In the genomic region with DNA sequence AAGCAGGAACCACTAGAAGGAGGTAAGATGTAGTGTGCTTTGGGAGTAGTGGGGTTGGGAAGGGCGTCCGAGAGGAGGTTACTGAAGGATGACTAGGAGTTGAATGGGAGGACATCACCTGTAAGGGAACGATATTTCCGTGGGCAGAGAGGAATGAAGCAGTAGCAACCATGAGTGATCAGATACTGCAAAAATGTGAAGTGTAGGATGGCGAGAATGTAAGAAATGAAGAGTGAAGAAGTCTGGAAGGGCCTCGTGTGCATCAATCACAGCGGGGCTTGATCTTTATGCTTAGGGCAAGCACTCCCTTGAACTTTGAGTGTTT, we compare ENCODE assay signal across 8 cellular contexts. TPM values are rescaled to one million over a fixed set of nuclear protein-coding genes. Genes with fewer than 3 reads are reported as not detected.
DNase-seq lines count a peak whose midpoint lies in the region; ATAC-seq, FAIRE-seq and TF ChIP-seq lines count a peak whose summit lies in the region.

No MANE protein-coding gene starts in this region.

- peaks cover 27% of the 10 kb centered on the region for H3K36me3 Mint-ChIP-seq in activated T-cell treated with anti-CD3 and anti-CD28 coated beads, Interleukin-2, amount 50 U/mL, for 4 hours (ENCODE audit: insufficient read depth)

- H4K20me1 ChIP-seq in K562 (replicated peaks; ENCODE audit: control insufficient read depth, insufficient read depth, low read length), result peaks cover 38% of the 10 kb centered on the region

- H3K4me1 Mint-ChIP-seq in activated T-cell treated with anti-CD3 and anti-CD28 coated beads, Interleukin-2, amount 50 U/mL, for 4 hours (ENCODE audit: low read depth), result peaks cover 49% of the 10 kb centered on the region

- no peaks in the 10 kb centered on the region for H3K27me3 Mint-ChIP-seq in activated T-cell treated with anti-CD3 and anti-CD28 coated beads, Interleukin-2, amount 50 U/mL, for 4 hours (ENCODE audit: low read depth)

- peaks cover 3% of the 10 kb centered on the region for H3K79me1 ChIP-seq in mesenchymal stem cell (replicated peaks; ENCODE audit: low read length, poor library complexity, severe bottlenecking)

- in situ Hi-C loops in K562 (cut with MboI), result loop anchor here (5.0 kb wide), 1 partner anchor 121 kb away; a partner anchor contains a TSS

- peak overlapping the region; percentile 42 for H3K27ac ChIP-seq in AG04450 (ENCODE audit: low read depth, low read length)
- peak overlapping the region; percentile 70; the same call in 2 of the 3 replicates for H3K27ac ChIP-seq in K562 (ENCODE audit: extremely low read depth, low read depth, low read length)
- H3K27ac ChIP-seq in mesenchymal stem cell (ENCODE audit: low read length, poor library complexity, severe bottlenecking), result peak overlapping the region; percentile 60

- no peaks in the 10 kb centered on the region for H3K9me1 ChIP-seq in K562 (ENCODE audit: control insufficient read depth, insufficient read depth, low read length)

- POLR2A ChIA-PET in AG04450 (lab: Yijun Ruan, JAX), result no interaction called here
- POLR2A ChIA-PET in K562 (lab: Yijun Ruan, JAX), result no interaction called here

- peak overlapping the region; percentile 20 to 98 for H3K23ac ChIP-seq in mesenchymal stem cell (ENCODE audit: low read length in 2 of 2)

- no peak overlapping the region for H2BK15ac ChIP-seq in mesenchymal stem cell (ENCODE audit: low read depth, poor library complexity, severe bottlenecking)

- H3K79me2 ChIP-seq in K562 (ENCODE audit: control insufficient read depth, insufficient read depth, low read length), result peaks cover 66% of the 10 kb centered on the region

- no peak overlapping the region for H2AK5ac ChIP-seq in mesenchymal stem cell (ENCODE audit: low read length, severe bottlenecking)

- TF ChIP-seq EP300 in K562 (IDR thresholded peaks at IDR 0.05; ENCODE audit: low read length), result no peak

- no peak for TF ChIP-seq POLR2A in K562 (conservative IDR thresholded peaks at IDR 0.05)

- H2BK120ac ChIP-seq in mesenchymal stem cell (ENCODE audit: low read depth, low read length), result peak overlapping the region; percentile 39

- H2BK12ac ChIP-seq in mesenchymal stem cell (ENCODE audit: low read length in 2 of 2), result peak overlapping the region in 1 of 2 experiments; percentile 91

- CTCF ChIA-PET in AG04450 (lab: Charles Lee), result interaction anchor here (0.9 to 2.2 kb wide), 2 partner anchors 51 to 197 kb away, joined by 3 to 6 read pairs; a partner anchor contains a TSS
- CTCF ChIA-PET in K562 (lab: Yijun Ruan, JAX; ENCODE audit: low intra/inter-chr PET ratio), result no interaction called here

- no peak overlapping the region for H3K4me3 Mint-ChIP-seq in activated T-cell treated with anti-CD3 and anti-CD28 coated beads, Interleukin-2, amount 50 U/mL, for 4 hours

- H3K14ac ChIP-seq in mesenchymal stem cell (ENCODE audit: low read length in 2 of 2), result peak overlapping the region in 1 of 2 experiments; percentile 92

- H3K36me3 ChIP-seq in K562 (ENCODE audit: control insufficient read depth, insufficient read depth, low read length), result peaks cover 31% of the 10 kb centered on the region
- peaks cover 11 to 30% of the 10 kb centered on the region in 2 experiments for H3K36me3 ChIP-seq in mesenchymal stem cell (ENCODE audit: control insufficient read depth in 1 of 2, insufficient read depth in 2 of 2, low read depth in 1 of 2, low read length in 2 of 2)

- peaks cover 9 to 25% of the 10 kb centered on the region in 2 experiments; a peak in 4 of 5 replicates for H3K4me1 ChIP-seq in K562 (replicated peaks in 1 of 2; ENCODE audit: control insufficient read depth in 2 of 2, insufficient read depth in 2 of 2, low read length in 2 of 2)
- H3K4me1 ChIP-seq in mesenchymal stem cell (ENCODE audit: control insufficient read depth, insufficient read depth, low read depth, low read length), result peaks cover 14% of the 10 kb centered on the region

- peak overlapping the region; percentile 77 to 91 for H3K4ac ChIP-seq in mesenchymal stem cell (ENCODE audit: low read depth in 1 of 2, low read length in 2 of 2)

- peak overlapping the region; percentile 78 to 96 for H3K18ac ChIP-seq in mesenchymal stem cell (ENCODE audit: low read depth in 1 of 2, low read length in 2 of 2)

- no peak overlapping the region for H4K8ac ChIP-seq in mesenchymal stem cell (ENCODE audit: low read length)

- TF ChIP-seq RAD21 in K562 (CRISPR knock-in tag; conservative IDR thresholded peaks at IDR 0.05 in 1 of 2, IDR thresholded peaks at IDR 0.05 in 1 of 2), result no peak

- TF ChIP-seq CTCF in AG04450 (IDR thresholded peaks at IDR 0.05; ENCODE audit: low read depth, low read length) (no peak), K562 (IDR thresholded peaks at IDR 0.05 in 2 of 3, conservative IDR thresholded peaks at IDR 0.05 in 1 of 3; ENCODE audit: insufficient read depth in 2 of 3, low read depth in 1 of 3, low read length in 3 of 3) (no peak)

- H4K91ac ChIP-seq in mesenchymal stem cell (ENCODE audit: low read length), result peak overlapping the region; percentile 60

- H3K4me2 ChIP-seq in K562 (ENCODE audit: insufficient read depth, low read length), result peak overlapping the region; percentile 99
- peak overlapping the region; percentile 72 for H3K4me2 ChIP-seq in mesenchymal stem cell (ENCODE audit: low read length, poor library complexity, severe bottlenecking)

- H3K9me3 Mint-ChIP-seq in activated T-cell treated with anti-CD3 and anti-CD28 coated beads, Interleukin-2, amount 50 U/mL, for 4 hours, result no peaks in the 10 kb centered on the region

- no TSS peak for BruUV-seq in K562 (replicated peaks; lab: Mats Ljungman, UMichigan)

- no peak for FAIRE-seq in K562 (lab: Jason Lieb, UNC)

- ATAC-seq in HG02884 (IDR thresholded peaks at IDR 0.05; ENCODE audit: unreplicated experiment), result peak; percentile 0
- no peak for ATAC-seq in K562
- ATAC-seq in HG03520 (IDR thresholded peaks at IDR 0.05; ENCODE audit: unreplicated experiment), result no peak
- ATAC-seq in activated T-cell treated with anti-CD3 and anti-CD28 coated beads, Interleukin-2, amount 50 U/mL, for 4 hours, result no peak

- peak overlapping the region; percentile 74 to 90; a peak in 3 of 4 replicates for H3K9ac ChIP-seq in K562 (ENCODE audit: insufficient read depth in 1 of 2, low read depth in 2 of 2, low read length in 2 of 2)
- H3K9ac ChIP-seq in mesenchymal stem cell (ENCODE audit: low read length), result peak overlapping the region; percentile 94

- no peaks in the 10 kb centered on the region for H3K27me3 ChIP-seq in AG04450 (ENCODE audit: control insufficient read depth, insufficient read depth, low read length)
- H3K27me3 ChIP-seq in K562 (ENCODE audit: control insufficient read depth in 2 of 2, insufficient read depth in 2 of 2, low read length in 2 of 2), result no peaks in the 10 kb centered on the region
- no peaks in the 10 kb centered on the region for H3K27me3 ChIP-seq in mesenchymal stem cell (ENCODE audit: control insufficient read depth in 1 of 2, insufficient read depth in 1 of 2, low read length in 2 of 2)

- DNase-seq in AG04450 (ENCODE audit: low read depth, low spot score) (no peak), K562 (ENCODE audit: extremely low read depth in 1 of 4, low spot score in 3 of 4) (no peak), mesenchymal stem cell (no peak), GF-D8 (lab: John Stamatoyannopoulos, UW) (no peak)
- DNase-seq in activated T-cell treated with anti-CD3 and anti-CD28 coated beads, Interleukin-2, amount 50 U/mL, for 4 hours, result no peak
- no peak for DNase-seq in activated CD4-positive, alpha-beta T cell treated with anti-CD3 and anti-CD28 coated beads, Interleukin-2, amount 50 U/mL, for 1 hour

- no peak overlapping the region for H2BK5ac ChIP-seq in mesenchymal stem cell (ENCODE audit: low read depth, low read length, poor library complexity, severe bottlenecking)

- H3K4me3 ChIP-seq in AG04450 (ENCODE audit: low read depth, low read length) (peak overlapping the region; percentile 96), K562 (peak overlapping the region; percentile 84), mesenchymal stem cell (ENCODE audit: insufficient read depth in 1 of 2, low read depth in 1 of 2, low read length in 2 of 2) (peak overlapping the region; percentile 78 to 99)

- 0% methylated on average over 7 of the region's 7 CpGs for WGBS in K562 (ENCODE audit: insufficient coverage, low coverage, missing lambda C conversion rate)
- WGBS in mesenchymal stem cell, result 1% methylated on average over 7 of the region's 7 CpGs

- H3K9me3 ChIP-seq in AG04450 (ENCODE audit: control insufficient read depth, insufficient read depth, low read length) (peaks cover 5% of the 10 kb centered on the region), K562 (replicated peaks; ENCODE audit: control insufficient read depth, insufficient read depth, low read depth, low read length) (no peaks in the 10 kb centered on the region), mesenchymal stem cell (ENCODE audit: control insufficient read depth, low read length) (no peaks in the 10 kb centered on the region)

- peak overlapping the region; percentile 86; the same call in 1 of the 2 replicates for H2AFZ ChIP-seq in K562 (ENCODE audit: low read depth, low read length)
- H2AFZ ChIP-seq in mesenchymal stem cell (ENCODE audit: low read depth, low read length), result no peak overlapping the region

- intact Hi-C loops in K562 (cut with micrococcal nuclease), result no loop called here

RNA-seq across cellular contexts. Expression of a gene that starts 0.6 kb away (rescaled TPM):
- 43.0 and 53.0 TPM in 2 replicates for polyA plus RNA-seq in AG04450 (2011; rRNA removed)
- 12.9 and 19.9 TPM in 2 replicates for polyA minus RNA-seq in AG04450 (2011; rRNA and poly(A)+ RNA removed)
- 111 and 411 TPM in 2 replicates for total RNA-seq in K562 (2011; cell fraction: chromatin; rRNA removed; ENCODE audit: low replicate concordance)
- total RNA-seq in K562 (2011; cell fraction: nucleolus; rRNA removed), result 106 and 148 TPM in 2 replicates
- 276 and 345 TPM in 2 replicates for total RNA-seq in K562 (2011; cell fraction: nucleoplasm; rRNA removed)
- total RNA-seq in K562 (2014; rRNA removed), result 41.0 and 47.1 TPM in 2 replicates
- 68.9 and 73.4 TPM in 2 replicates for total RNA-seq in K562 (2014; rRNA removed; fragmentation: Illumina TruSeq; extraction: Trizol)
- 28.5 and 32.0 TPM in 2 replicates for total RNA-seq in K562 (2015; rRNA removed; fragmentation: Illumina TruSeq; extraction: Trizol)
- total RNA-seq in K562 (2021), result 39.2 and 41.2 TPM in 2 replicates
- polyA plus RNA-seq in K562 (2011; rRNA removed), result 172 and 179 TPM in 2 replicates
- 49.3 and 163 TPM in 2 replicates for polyA plus RNA-seq in K562 (2011; cell fraction: cytosol; rRNA removed)
- 47.9 and 86.1 TPM in 2 replicates for polyA plus RNA-seq in K562 (2011; cell fraction: nucleus; rRNA removed)
- polyA plus RNA-seq in K562 (2012), result 26.0 and 41.1 TPM in 2 replicates
- polyA plus RNA-seq in K562 (2014; fragmentation: Illumina TruSeq; extraction: Trizol), result 54.6 and 63.5 TPM in 2 replicates
- 10 to 100 TPM; 79.5 to 86.8 TPM for polyA plus RNA-seq in K562 (2014; fragmentation: Nextera tagmentation; extraction: Ambion mirVana)
- polyA plus RNA-seq in K562 (2014; rRNA removed), result 51.7 and 58.9 TPM in 2 replicates
- polyA minus RNA-seq in K562 (2011; rRNA and poly(A)+ RNA removed), result 121 and 167 TPM in 2 replicates
- polyA minus RNA-seq in K562 (2011; cell fraction: cytosol; rRNA and poly(A)+ RNA removed), result 55.9 and 66.0 TPM in 2 replicates
- polyA minus RNA-seq in K562 (2011; cell fraction: nucleus; rRNA and poly(A)+ RNA removed), result 55.2 and 132 TPM in 2 replicates
- polyA plus RNA-seq in mesenchymal stem cell (2013, experiment 1 of 2), result 313 TPM
- polyA plus RNA-seq in mesenchymal stem cell (2013, experiment 2 of 2), result 343 TPM
- total RNA-seq in activated T-cell treated with anti-CD3 and anti-CD28 coated beads, Interleukin-2, amount 50 U/mL, for 4 hours, result 10 to 100 TPM; 17.7 to 26.3 (median 24.0) TPM

RNA-seq across cellular contexts. Expression of a gene that starts 50.7 kb away (rescaled TPM):
- polyA plus RNA-seq in AG04450 (2011; rRNA removed), result 8.0 and 11.8 TPM in 2 replicates
- 1.7 and 3.0 TPM in 2 replicates for polyA minus RNA-seq in AG04450 (2011; rRNA and poly(A)+ RNA removed)
- not detected in 2 replicates for total RNA-seq in K562 (2011; cell fraction: chromatin; rRNA removed; ENCODE audit: low replicate concordance)
- not detected in 2 replicates for total RNA-seq in K562 (2011; cell fraction: nucleolus; rRNA removed)
- total RNA-seq in K562 (2011; cell fraction: nucleoplasm; rRNA removed), result not detected in 2 replicates
- not detected in 2 replicates for total RNA-seq in K562 (2014; rRNA removed)
- not detected in 2 replicates for total RNA-seq in K562 (2014; rRNA removed; fragmentation: Illumina TruSeq; extraction: Trizol)
- total RNA-seq in K562 (2015; rRNA removed; fragmentation: Illumina TruSeq; extraction: Trizol), result not detected in 2 replicates
- 0.16 and 0.22 TPM in 2 replicates for total RNA-seq in K562 (2021)
- polyA plus RNA-seq in K562 (2011; rRNA removed), result 0.06 and 0.09 TPM in 2 replicates
- 0.03 TPM in 1 of 2 replicates, not detected in the other for polyA plus RNA-seq in K562 (2011; cell fraction: cytosol; rRNA removed)
- not detected in 2 replicates for polyA plus RNA-seq in K562 (2011; cell fraction: nucleus; rRNA removed)
- polyA plus RNA-seq in K562 (2012), result 0.03 TPM in 1 of 2 replicates, not detected in the other
- polyA plus RNA-seq in K562 (2014; fragmentation: Illumina TruSeq; extraction: Trizol), result 0.04 TPM in 1 of 2 replicates, not detected in the other
- polyA plus RNA-seq in K562 (2014; fragmentation: Nextera tagmentation; extraction: Ambion mirVana), result under 1 TPM in 1 of 2 experiments, not detected in 1; 0.04 TPM
- polyA plus RNA-seq in K562 (2014; rRNA removed), result 0.11 TPM in 1 of 2 replicates, not detected in the other
- 0.24 TPM in 1 of 2 replicates, not detected in the other for polyA minus RNA-seq in K562 (2011; rRNA and poly(A)+ RNA removed)
- polyA minus RNA-seq in K562 (2011; cell fraction: cytosol; rRNA and poly(A)+ RNA removed), result 2.8 TPM in 1 of 2 replicates, not detected in the other
- polyA minus RNA-seq in K562 (2011; cell fraction: nucleus; rRNA and poly(A)+ RNA removed), result not detected in 2 replicates
- polyA plus RNA-seq in mesenchymal stem cell (2013, experiment 1 of 2), result 60.8 TPM
- 63.6 TPM for polyA plus RNA-seq in mesenchymal stem cell (2013, experiment 2 of 2)
- total RNA-seq in activated T-cell treated with anti-CD3 and anti-CD28 coated beads, Interleukin-2, amount 50 U/mL, for 4 hours, result under 1 TPM in 1 of 3 donors, not detected in 2; 0.40 TPM
